Comparison of ENCODE assay signal across 25 cellular contexts in genomic region chr6:90654806-90655205, GRCh38.
"Had no signal": no experiment of that assay in that cellular context is flagged by ENCODE, and none has a peak within 500 bp of the region (broad histone marks: within the 10 kb centered on the region; RNA-seq: fewer than 3 reads in every experiment).

No MANE protein-coding gene starts in this region.

- H3K27me3 ChIP-seq: ovary, right lobe of liver, sigmoid colon, stomach, thyroid gland, tibial nerve, upper lobe of left lung, vagina had no signal

- H3K79me2 ChIP-seq: parathyroid adenoma had no signal

- H3K27ac Mint-ChIP-seq: naive thymus-derived CD8-positive, alpha-beta T cell; natural killer cell treated with Interleukin-12 subunit alpha and Interleukin-12 subunit beta and Interleukin-15 and Interleukin-18, amount 100 ng/mL, for 72 hours; progenitor cell of endocrine pancreas; stimulated activated effector memory CD8-positive, alpha-beta T cell treated with anti-CD3 and anti-CD28 coated beads, Interleukin-12 subunit alpha, Interleukin-12 subunit beta, amount 100 ng/mL, for 72 hours; stimulated activated naive B cell treated with anti-CD40 and anti-IgM and Interleukin-4, amounts not matched to agents 10 μg/mL and 1 μg/mL and 100 μg/mL, for 72 hours; stimulated activated naive CD8-positive, alpha-beta T cell treated with anti-CD3 and anti-CD28 coated beads, Interleukin-15, Interleukin-2, amounts not matched to agents 100 ng/mL and 50 ng/mL, for 24 hours had no signal

- ATAC-seq: naive thymus-derived CD8-positive, alpha-beta T cell; psoas muscle; right cardiac atrium; right lobe of liver; stimulated activated effector memory CD8-positive, alpha-beta T cell treated with anti-CD3 and anti-CD28 coated beads, Interleukin-12 subunit alpha, Interleukin-12 subunit beta, amount 100 ng/mL, for 72 hours; stimulated activated naive B cell treated with anti-CD40 and anti-IgM and Interleukin-4, amounts not matched to agents 10 μg/mL and 1 μg/mL and 100 μg/mL, for 72 hours had no signal

- H3K4me1 Mint-ChIP-seq: naive thymus-derived CD8-positive, alpha-beta T cell; stimulated activated effector memory CD8-positive, alpha-beta T cell treated with anti-CD3 and anti-CD28 coated beads, Interleukin-12 subunit alpha, Interleukin-12 subunit beta, amount 100 ng/mL, for 72 hours; stimulated activated naive B cell treated with anti-CD40 and anti-IgM and Interleukin-4, amounts not matched to agents 10 μg/mL and 1 μg/mL and 100 μg/mL, for 72 hours had no signal

- H3K9me3 Mint-ChIP-seq: natural killer cell treated with Interleukin-12 subunit alpha and Interleukin-12 subunit beta and Interleukin-15 and Interleukin-18, amount 100 ng/mL, for 72 hours; stimulated activated effector memory CD8-positive, alpha-beta T cell treated with anti-CD3 and anti-CD28 coated beads, Interleukin-12 subunit alpha, Interleukin-12 subunit beta, amount 100 ng/mL, for 72 hours; stimulated activated naive CD8-positive, alpha-beta T cell treated with anti-CD3 and anti-CD28 coated beads, Interleukin-15, Interleukin-2, amounts not matched to agents 100 ng/mL and 50 ng/mL, for 24 hours had no signal

- DNase-seq: naive thymus-derived CD8-positive, alpha-beta T cell; occipital lobe; ovary; psoas muscle; right cardiac atrium; right lobe of liver; sigmoid colon; small intestine; stimulated activated CD4-positive, alpha-beta T cell treated with anti-CD3 and anti-CD28 coated beads, Interleukin-15, amount 100 ng/mL, for 24 hours; stimulated activated CD4-positive, alpha-beta T cell treated with anti-CD3 and anti-CD28 coated beads, Interleukin-2, amount 100 ng/mL, for 24 hours; stimulated activated CD4-positive, alpha-beta T cell treated with anti-CD3 and anti-CD28 coated beads, Interleukin-2, amount 100 ng/mL, for 48 hours; stimulated activated CD4-positive, alpha-beta T cell treated with anti-CD3 and anti-CD28 coated beads, Interleukin-4, amount 100 ng/mL, for 24 hours; stimulated activated naive B cell treated with anti-CD40 and anti-IgM and Interleukin-4, amounts not matched to agents 10 μg/mL and 1 μg/mL and 100 μg/mL, for 72 hours; stimulated activated naive CD4-positive, alpha-beta T cell treated with Interleukin-2 at 50 U/mL for 16 hours; stomach; thyroid gland; upper lobe of left lung had no signal

- H3K36me3 ChIP-seq: ovary, right lobe of liver, sigmoid colon, stomach, thoracic aorta, thyroid gland, tibial nerve, upper lobe of left lung, vagina had no signal

- H3K9ac ChIP-seq: parathyroid adenoma had no signal

- H3K9me3 ChIP-seq: ovary, psoas muscle, right lobe of liver, sigmoid colon, stomach, thoracic aorta, thyroid gland, tibial nerve, upper lobe of left lung, vagina had no signal

- H3K4me3 ChIP-seq: ovary, psoas muscle, right lobe of liver, sigmoid colon, stomach, thoracic aorta, thyroid gland, tibial nerve, upper lobe of left lung, vagina had no signal

- H3K36me3 Mint-ChIP-seq: natural killer cell treated with Interleukin-12 subunit alpha and Interleukin-12 subunit beta and Interleukin-15 and Interleukin-18, amount 100 ng/mL, for 72 hours; stimulated activated effector memory CD8-positive, alpha-beta T cell treated with anti-CD3 and anti-CD28 coated beads, Interleukin-12 subunit alpha, Interleukin-12 subunit beta, amount 100 ng/mL, for 72 hours; stimulated activated naive B cell treated with anti-CD40 and anti-IgM and Interleukin-4, amounts not matched to agents 10 μg/mL and 1 μg/mL and 100 μg/mL, for 72 hours had no signal

- H3K27ac ChIP-seq: ovary, psoas muscle, right lobe of liver, sigmoid colon, stomach, thoracic aorta, thyroid gland, tibial nerve, upper lobe of left lung, vagina had no signal

- H3K4me1 ChIP-seq: psoas muscle, right lobe of liver, sigmoid colon, stomach, thyroid gland, tibial nerve, upper lobe of left lung, vagina had no signal

- H3K4me3 Mint-ChIP-seq: naive thymus-derived CD8-positive, alpha-beta T cell; natural killer cell treated with Interleukin-12 subunit alpha and Interleukin-12 subunit beta and Interleukin-15 and Interleukin-18, amount 100 ng/mL, for 72 hours; stimulated activated effector memory CD8-positive, alpha-beta T cell treated with anti-CD3 and anti-CD28 coated beads, Interleukin-12 subunit alpha, Interleukin-12 subunit beta, amount 100 ng/mL, for 72 hours; stimulated activated naive B cell treated with anti-CD40 and anti-IgM and Interleukin-4, amounts not matched to agents 10 μg/mL and 1 μg/mL and 100 μg/mL, for 72 hours; stimulated activated naive CD8-positive, alpha-beta T cell treated with anti-CD3 and anti-CD28 coated beads, Interleukin-15, Interleukin-2, amounts not matched to agents 100 ng/mL and 50 ng/mL, for 24 hours had no signal
